Comparison of ENCODE assay signal across 2 cellular contexts in the genomic region with DNA sequence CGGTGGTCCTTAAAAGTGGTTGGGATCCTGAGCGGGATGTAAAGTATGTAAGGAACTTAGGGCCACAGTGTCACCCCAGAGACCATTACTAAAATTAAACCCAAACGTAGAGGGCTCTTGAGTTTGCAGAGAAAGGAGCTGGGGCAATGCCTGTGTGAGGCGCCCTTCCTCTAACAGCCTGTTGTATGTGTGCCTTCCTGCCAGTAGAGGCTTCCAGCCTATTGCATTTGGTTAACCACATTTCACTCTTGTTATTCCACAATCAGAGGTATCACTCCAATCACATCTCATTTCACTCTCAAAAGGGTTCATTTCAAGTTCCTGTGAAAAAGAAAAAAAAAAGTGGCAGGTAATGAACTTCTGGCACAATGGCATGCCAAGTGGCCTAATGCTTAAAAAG.
TF ChIP-seq lines count a peak whose summit lies in the region.

No MANE protein-coding gene starts in this region.

TF ChIP-seq in GM23338, 12 proteins besides CTCF, POLR2A, EP300 and RAD21 (continues in another document):
- TF ChIP-seq EZH2 (IDR thresholded peaks at IDR 0.05; ENCODE audit: low read depth, unreplicated experiment) (no peak), ZNF331 (CRISPR knock-in tag; IDR thresholded peaks at IDR 0.05; ENCODE audit: low read depth) (no peak), EZH2phosphoT487 (IDR thresholded peaks at IDR 0.05; ENCODE audit: unreplicated experiment) (no peak), NANOG (IDR thresholded peaks at IDR 0.05; ENCODE audit: borderline replicate concordance) (no peak), ZNF114 (CRISPR knock-in tag; IDR thresholded peaks at IDR 0.05) (no peak), STAT1 (IDR thresholded peaks at IDR 0.05; ENCODE audit: unreplicated experiment) (no peak), POLR2AphosphoS5 (IDR thresholded peaks at IDR 0.05; ENCODE audit: low read depth) (no peak), CREB1 (CRISPR knock-in tag; IDR thresholded peaks at IDR 0.05; ENCODE audit: low read depth) (no peak)
- TF ChIP-seq, protein P1, sequence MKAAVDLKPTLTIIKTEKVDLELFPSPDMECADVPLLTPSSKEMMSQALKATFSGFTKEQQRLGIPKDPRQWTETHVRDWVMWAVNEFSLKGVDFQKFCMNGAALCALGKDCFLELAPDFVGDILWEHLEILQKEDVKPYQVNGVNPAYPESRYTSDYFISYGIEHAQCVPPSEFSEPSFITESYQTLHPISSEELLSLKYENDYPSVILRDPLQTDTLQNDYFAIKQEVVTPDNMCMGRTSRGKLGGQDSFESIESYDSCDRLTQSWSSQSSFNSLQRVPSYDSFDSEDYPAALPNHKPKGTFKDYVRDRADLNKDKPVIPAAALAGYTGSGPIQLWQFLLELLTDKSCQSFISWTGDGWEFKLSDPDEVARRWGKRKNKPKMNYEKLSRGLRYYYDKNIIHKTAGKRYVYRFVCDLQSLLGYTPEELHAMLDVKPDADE (IDR thresholded peaks at IDR 0.05): no peak
- TF ChIP-seq, protein P2, sequence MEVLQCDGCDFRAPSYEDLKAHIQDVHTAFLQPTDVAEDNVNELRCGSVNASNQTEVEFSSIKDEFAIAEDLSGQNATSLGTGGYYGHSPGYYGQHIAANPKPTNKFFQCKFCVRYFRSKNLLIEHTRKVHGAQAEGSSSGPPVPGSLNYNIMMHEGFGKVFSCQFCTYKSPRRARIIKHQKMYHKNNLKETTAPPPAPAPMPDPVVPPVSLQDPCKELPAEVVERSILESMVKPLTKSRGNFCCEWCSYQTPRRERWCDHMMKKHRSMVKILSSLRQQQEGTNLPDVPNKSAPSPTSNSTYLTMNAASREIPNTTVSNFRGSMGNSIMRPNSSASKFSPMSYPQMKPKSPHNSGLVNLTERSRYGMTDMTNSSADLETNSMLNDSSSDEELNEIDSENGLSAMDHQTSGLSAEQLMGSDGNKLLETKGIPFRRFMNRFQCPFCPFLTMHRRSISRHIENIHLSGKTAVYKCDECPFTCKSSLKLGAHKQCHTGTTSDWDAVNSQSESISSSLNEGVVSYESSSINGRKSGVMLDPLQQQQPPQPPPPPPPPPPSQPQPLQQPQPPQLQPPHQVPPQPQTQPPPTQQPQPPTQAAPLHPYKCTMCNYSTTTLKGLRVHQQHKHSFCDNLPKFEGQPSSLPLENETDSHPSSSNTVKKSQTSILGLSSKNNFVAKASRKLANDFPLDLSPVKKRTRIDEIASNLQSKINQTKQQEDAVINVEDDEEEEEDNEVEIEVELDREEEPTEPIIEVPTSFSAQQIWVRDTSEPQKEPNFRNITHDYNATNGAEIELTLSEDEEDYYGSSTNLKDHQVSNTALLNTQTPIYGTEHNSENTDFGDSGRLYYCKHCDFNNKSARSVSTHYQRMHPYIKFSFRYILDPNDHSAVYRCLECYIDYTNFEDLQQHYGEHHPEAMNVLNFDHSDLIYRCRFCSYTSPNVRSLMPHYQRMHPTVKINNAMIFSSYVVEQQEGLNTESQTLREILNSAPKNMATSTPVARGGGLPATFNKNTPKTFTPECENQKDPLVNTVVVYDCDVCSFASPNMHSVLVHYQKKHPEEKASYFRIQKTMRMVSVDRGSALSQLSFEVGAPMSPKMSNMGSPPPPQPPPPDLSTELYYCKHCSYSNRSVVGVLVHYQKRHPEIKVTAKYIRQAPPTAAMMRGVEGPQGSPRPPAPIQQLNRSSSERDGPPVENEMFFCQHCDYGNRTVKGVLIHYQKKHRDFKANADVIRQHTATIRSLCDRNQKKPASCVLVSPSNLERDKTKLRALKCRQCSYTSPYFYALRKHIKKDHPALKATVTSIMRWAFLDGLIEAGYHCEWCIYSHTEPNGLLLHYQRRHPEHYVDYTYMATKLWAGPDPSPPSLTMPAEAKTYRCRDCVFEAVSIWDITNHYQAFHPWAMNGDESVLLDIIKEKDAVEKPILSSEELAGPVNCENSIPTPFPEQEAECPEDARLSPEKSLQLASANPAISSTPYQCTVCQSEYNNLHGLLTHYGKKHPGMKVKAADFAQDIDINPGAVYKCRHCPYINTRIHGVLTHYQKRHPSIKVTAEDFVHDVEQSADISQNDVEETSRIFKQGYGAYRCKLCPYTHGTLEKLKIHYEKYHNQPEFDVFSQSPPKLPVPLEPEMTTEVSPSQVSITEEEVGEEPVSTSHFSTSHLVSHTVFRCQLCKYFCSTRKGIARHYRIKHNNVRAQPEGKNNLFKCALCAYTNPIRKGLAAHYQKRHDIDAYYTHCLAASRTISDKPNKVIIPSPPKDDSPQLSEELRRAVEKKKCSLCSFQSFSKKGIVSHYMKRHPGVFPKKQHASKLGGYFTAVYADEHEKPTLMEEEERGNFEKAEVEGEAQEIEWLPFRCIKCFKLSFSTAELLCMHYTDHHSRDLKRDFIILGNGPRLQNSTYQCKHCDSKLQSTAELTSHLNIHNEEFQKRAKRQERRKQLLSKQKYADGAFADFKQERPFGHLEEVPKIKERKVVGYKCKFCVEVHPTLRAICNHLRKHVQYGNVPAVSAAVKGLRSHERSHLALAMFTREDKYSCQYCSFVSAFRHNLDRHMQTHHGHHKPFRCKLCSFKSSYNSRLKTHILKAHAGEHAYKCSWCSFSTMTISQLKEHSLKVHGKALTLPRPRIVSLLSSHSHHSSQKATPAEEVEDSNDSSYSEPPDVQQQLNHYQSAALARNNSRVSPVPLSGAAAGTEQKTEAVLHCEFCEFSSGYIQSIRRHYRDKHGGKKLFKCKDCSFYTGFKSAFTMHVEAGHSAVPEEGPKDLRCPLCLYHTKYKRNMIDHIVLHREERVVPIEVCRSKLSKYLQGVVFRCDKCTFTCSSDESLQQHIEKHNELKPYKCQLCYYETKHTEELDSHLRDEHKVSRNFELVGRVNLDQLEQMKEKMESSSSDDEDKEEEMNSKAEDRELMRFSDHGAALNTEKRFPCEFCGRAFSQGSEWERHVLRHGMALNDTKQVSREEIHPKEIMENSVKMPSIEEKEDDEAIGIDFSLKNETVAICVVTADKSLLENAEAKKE (CRISPR knock-in tag; IDR thresholded peaks at IDR 0.05): no peak

TF ChIP-seq in SK-N-SH, 30 proteins besides CTCF, POLR2A, EP300 and RAD21:
- TF ChIP-seq, protein P3, sequence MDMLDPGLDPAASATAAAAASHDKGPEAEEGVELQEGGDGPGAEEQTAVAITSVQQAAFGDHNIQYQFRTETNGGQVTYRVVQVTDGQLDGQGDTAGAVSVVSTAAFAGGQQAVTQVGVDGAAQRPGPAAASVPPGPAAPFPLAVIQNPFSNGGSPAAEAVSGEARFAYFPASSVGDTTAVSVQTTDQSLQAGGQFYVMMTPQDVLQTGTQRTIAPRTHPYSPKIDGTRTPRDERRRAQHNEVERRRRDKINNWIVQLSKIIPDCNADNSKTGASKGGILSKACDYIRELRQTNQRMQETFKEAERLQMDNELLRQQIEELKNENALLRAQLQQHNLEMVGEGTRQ (IDR thresholded peaks at IDR 0.05; ENCODE audit: borderline replicate concordance, low read depth, low read length): no peak
